21 cellular contexts compared by ENCODE assay signal in the genomic region with DNA sequence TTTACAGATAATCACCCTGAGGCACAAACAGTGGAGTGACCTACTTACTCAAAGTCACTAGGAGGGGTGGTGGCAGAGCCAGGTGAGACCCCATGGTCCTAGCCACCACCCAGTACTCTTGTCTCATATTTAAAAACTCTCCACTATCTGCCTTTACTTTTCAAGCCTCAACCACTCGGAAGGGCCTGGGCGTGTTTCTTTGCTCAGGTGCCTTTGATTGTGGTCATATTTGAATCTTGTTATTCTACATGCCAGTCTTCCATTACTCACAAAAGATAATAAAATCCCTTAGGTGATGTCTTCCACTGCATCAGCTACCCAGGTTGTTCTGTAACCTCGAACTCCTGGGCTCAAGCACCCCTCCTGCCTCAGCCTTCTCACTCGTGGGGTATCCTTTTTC.
"Had no signal": no experiment of that assay in that cellular context is flagged by ENCODE, and none has a peak within 500 bp of the region (broad histone marks: within the 10 kb centered on the region; RNA-seq: fewer than 3 reads in every experiment).

No MANE protein-coding gene starts in this region.

- H3K9me3 Mint-ChIP-seq: effector memory CD8-positive, alpha-beta T cell; mesothelial cell of epicardium; naive thymus-derived CD8-positive, alpha-beta T cell; nephron progenitor cell; stimulated activated memory B cell treated with anti-CD40 and anti-IgM and Interleukin-4, amounts not matched to agents 10 μg/mL and 1 μg/mL and 100 μg/mL, for 72 hours; stimulated activated naive CD8-positive, alpha-beta T cell treated with anti-CD3 and anti-CD28 coated beads, Interleukin-15, Interleukin-2, amounts not matched to agents 100 ng/mL and 50 ng/mL, for 24 hours had no signal

- H3K4me1 Mint-ChIP-seq: naive thymus-derived CD8-positive, alpha-beta T cell; nephron progenitor cell; stimulated activated memory B cell treated with anti-CD40 and anti-IgM and Interleukin-4, amounts not matched to agents 10 μg/mL and 1 μg/mL and 100 μg/mL, for 72 hours had no signal

- H3K4me3 Mint-ChIP-seq: effector memory CD8-positive, alpha-beta T cell; mesothelial cell of epicardium; naive thymus-derived CD8-positive, alpha-beta T cell; nephron progenitor cell; stimulated activated memory B cell treated with anti-CD40 and anti-IgM and Interleukin-4, amounts not matched to agents 10 μg/mL and 1 μg/mL and 100 μg/mL, for 72 hours; stimulated activated naive CD8-positive, alpha-beta T cell treated with anti-CD3 and anti-CD28 coated beads, Interleukin-15, Interleukin-2, amounts not matched to agents 100 ng/mL and 50 ng/mL, for 24 hours had no signal

- DNase-seq: effector memory CD8-positive, alpha-beta T cell; foreskin fibroblast; gastrocnemius medialis; head of caudate nucleus; mesenchymal stem cell; naive thymus-derived CD8-positive, alpha-beta T cell; nephron progenitor cell; nucleus accumbens; spleen; stimulated activated CD4-positive, alpha-beta T cell treated with anti-CD3 and anti-CD28 coated beads, Interleukin-4, amount 100 ng/mL, for 4 hours had no signal

- H3K36me3 ChIP-seq: gastrocnemius medialis, prostate gland, right atrium auricular region, thoracic aorta, tibial nerve, vagina had no signal

- H3K4me1 ChIP-seq: gastrocnemius medialis, prostate gland, right atrium auricular region, spleen, vagina had no signal

- H3K9me3 ChIP-seq: gastrocnemius medialis, prostate gland, right atrium auricular region, spleen, thoracic aorta, tibial nerve, vagina had no signal

- H3K36me3 Mint-ChIP-seq: mesothelial cell of epicardium; stimulated activated memory B cell treated with anti-CD40 and anti-IgM and Interleukin-4, amounts not matched to agents 10 μg/mL and 1 μg/mL and 100 μg/mL, for 72 hours had no signal

- ATAC-seq: effector memory CD8-positive, alpha-beta T cell; gastrocnemius medialis; left lobe of liver; naive thymus-derived CD8-positive, alpha-beta T cell; sciatic nerve; stimulated activated memory B cell treated with anti-CD40 and anti-IgM and Interleukin-4, amounts not matched to agents 10 μg/mL and 1 μg/mL and 100 μg/mL, for 72 hours had no signal

- H3K4me3 ChIP-seq: coronary artery, gastrocnemius medialis, prostate gland, right atrium auricular region, spleen, thoracic aorta, tibial nerve, vagina had no signal

- H3K27ac Mint-ChIP-seq: effector memory CD8-positive, alpha-beta T cell; mesothelial cell of epicardium; naive thymus-derived CD8-positive, alpha-beta T cell; nephron progenitor cell; stimulated activated memory B cell treated with anti-CD40 and anti-IgM and Interleukin-4, amounts not matched to agents 10 μg/mL and 1 μg/mL and 100 μg/mL, for 72 hours; stimulated activated naive CD8-positive, alpha-beta T cell treated with anti-CD3 and anti-CD28 coated beads, Interleukin-15, Interleukin-2, amounts not matched to agents 100 ng/mL and 50 ng/mL, for 24 hours had no signal
